Comparison of ENCODE assay signal across 8 cellular contexts in genomic region chr5:44150075-44150723, GRCh38.
"Had no signal": no experiment of that assay in that cellular context is flagged by ENCODE, and none has a peak within 500 bp of the region (broad histone marks: within the 10 kb centered on the region; RNA-seq: fewer than 3 reads in every experiment).

No MANE protein-coding gene starts in this region.

- FAIRE-seq: G401.6, GM12878, GM12891, GM12892, GM18507, GM19239 had no signal

- ATAC-seq: GM12878 had no signal

- DNase-seq: GDM1, GF-D8 had no signal

- H3K4me3 ChIP-seq: GM12878 had no signal
